Comparison of ENCODE assay signal across 9 cellular contexts in the genomic region with DNA sequence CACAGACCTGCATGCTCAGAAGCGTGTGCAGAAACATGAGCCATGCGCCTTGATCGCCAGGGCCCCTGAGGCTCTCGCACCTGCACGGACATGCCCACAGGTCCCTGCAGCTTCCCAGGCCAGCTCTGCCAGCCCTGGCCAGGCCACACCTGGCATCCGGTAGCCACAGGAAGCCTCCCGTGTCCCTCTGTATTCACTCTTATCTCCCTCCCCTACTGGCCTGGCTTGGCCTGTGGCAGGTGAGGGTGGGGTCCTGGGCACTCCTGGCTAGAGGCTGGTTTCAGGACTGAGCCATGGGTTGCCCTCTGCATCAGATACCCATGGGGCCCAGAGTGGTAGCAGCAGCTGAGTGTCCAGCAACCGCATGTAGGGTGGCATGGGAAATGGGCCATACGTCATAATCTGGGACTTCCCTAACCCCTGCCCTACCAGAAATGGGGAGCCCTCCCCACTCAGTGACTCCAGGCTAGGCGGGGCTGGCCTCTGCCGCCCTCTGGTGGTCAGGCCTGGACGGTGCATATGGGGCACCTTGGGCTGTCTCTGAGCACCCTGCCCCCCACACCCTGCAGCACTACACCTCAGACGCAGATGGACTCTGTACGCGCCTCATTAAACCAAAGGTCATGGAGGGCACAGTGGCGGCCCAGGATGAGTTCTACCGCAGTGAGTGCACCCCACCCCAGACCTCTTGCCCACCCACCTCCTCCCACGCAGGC. TPM values are rescaled to one million over a fixed set of nuclear protein-coding genes. Genes with fewer than 3 reads are reported as not detected.
DNase-seq lines count a peak whose midpoint lies in the region; ATAC-seq and TF ChIP-seq lines count a peak whose summit lies in the region.
"Had no signal": no experiment of that assay in that cellular context is flagged by ENCODE, and none has a peak within 500 bp of the region (broad histone marks: within the 10 kb centered on the region; RNA-seq: fewer than 3 reads in every experiment).

No MANE protein-coding gene starts in this region.

- H3K9me3 ChIP-seq in heart left ventricle = no peaks in the 10 kb centered on the region

- peak; percentile 61 for DNase-seq in COLO829 (ENCODE audit: low spot score)
- peak; percentile 95 for DNase-seq in GM20000 (ENCODE audit: low spot score)
- DNase-seq in KG1 (lab: John Stamatoyannopoulos, UW) = peak; percentile 62
- peak; percentile 72 to 89 (median 84) for DNase-seq in T-cell
- DNase-seq in activated naive CD8-positive, alpha-beta T cell treated with anti-CD3 and anti-CD28 coated beads, Interleukin-2, amount 50 U/mL, for 24 hours = peak; percentile 89
- DNase-seq in heart left ventricle = peak; percentile 73 to 90 (median 79)
- peak; percentile 83 for DNase-seq in sciatic nerve (ENCODE audit: low spot score)
- DNase-seq in dedifferentiated amniotic fluid mesenchymal stem cell (ENCODE audit: extremely low spot score) = no peak

- H3K27me3 Mint-ChIP-seq in T-cell = no peaks in the 10 kb centered on the region
- H3K27me3 Mint-ChIP-seq in activated naive CD8-positive, alpha-beta T cell treated with anti-CD3 and anti-CD28 coated beads, Interleukin-2, amount 50 U/mL, for 24 hours = no peaks in the 10 kb centered on the region

- intact Hi-C loops in heart left ventricle (cut with DNase I) (loop anchor here in 7 of 10 donors (1.0 to 5.0 kb wide), 7 partner anchors 18 to 37 kb away; partner anchors contain the start of gene CSK (in 1 of the 7)), sciatic nerve (cut with DNase I) (loop anchor here (2.0 kb wide), 1 partner anchor 29 kb away; no protein-coding TSS in a partner anchor)

- peak overlapping the region in 1 of 3 donors; percentile 53 for H3K4me3 Mint-ChIP-seq in T-cell
- no peak overlapping the region for H3K4me3 Mint-ChIP-seq in activated naive CD8-positive, alpha-beta T cell treated with anti-CD3 and anti-CD28 coated beads, Interleukin-2, amount 50 U/mL, for 24 hours

- H3K27ac ChIP-seq in heart left ventricle = peak overlapping the region in 5 of 12 donors; percentile 35 to 71 (median 60)

- WGBS in heart left ventricle, 4 donors = 31 to 47% (median 40%) methylated on average over 12 to 18 of the region's 18 CpGs

- TF ChIP-seq POLR2A in heart left ventricle (IDR thresholded peaks at IDR 0.05) = no peak

- peaks cover 48 to 57% (median 50%) of the 10 kb centered on the region in 3 donors for H3K4me1 Mint-ChIP-seq in T-cell
- H3K4me1 Mint-ChIP-seq in activated naive CD8-positive, alpha-beta T cell treated with anti-CD3 and anti-CD28 coated beads, Interleukin-2, amount 50 U/mL, for 24 hours = peaks cover 54% of the 10 kb centered on the region

- H3K4me1 ChIP-seq in heart left ventricle = peaks cover 0 to 50% (median 19%) of the 10 kb centered on the region in 12 donors

- H3K27ac Mint-ChIP-seq in T-cell = peak overlapping the region; percentile 86 to 89
- H3K27ac Mint-ChIP-seq in activated naive CD8-positive, alpha-beta T cell treated with anti-CD3 and anti-CD28 coated beads, Interleukin-2, amount 50 U/mL, for 24 hours = peak overlapping the region; percentile 84

- peaks cover 0 to 71% (median 48%) of the 10 kb centered on the region in 9 donors for H3K36me3 ChIP-seq in heart left ventricle

- peak overlapping the region in 1 of 12 donors; percentile 2 for H3K4me3 ChIP-seq in heart left ventricle

- CTCF ChIA-PET in T-cell (lab: Charles Lee) = interaction anchor here (0.5 to 3.9 kb wide), 12 partner anchors 10 to 1092 kb away, joined by 3 to 41 read pairs (median 4); no protein-coding TSS in a partner anchor

- TF ChIP-seq CTCF in GM20000 (IDR thresholded peaks at IDR 0.05; ENCODE audit: extremely low read depth, missing control alignments) = peak; percentile 99
- TF ChIP-seq CTCF in heart left ventricle (IDR thresholded peaks at IDR 0.05) = peak; percentile 94 to 98 (median 97)

- no peaks in the 10 kb centered on the region for H3K27me3 ChIP-seq in heart left ventricle

- POLR2A ChIA-PET in T-cell (lab: Charles Lee) = interaction anchor here (0.6 to 1.1 kb wide), 2 partner anchors 29 to 225 kb away, joined by 3 to 7 read pairs; no protein-coding TSS in a partner anchor

- ATAC-seq in T-cell (replicated peaks in 1 of 4) (peak; percentile 85 to 91 (median 86)), heart left ventricle (peak; percentile 79 to 91 (median 85)), sciatic nerve (peak; percentile 91)
- ATAC-seq in activated naive CD8-positive, alpha-beta T cell treated with anti-CD3 and anti-CD28 coated beads, Interleukin-2, amount 50 U/mL, for 24 hours = peak; percentile 85

- peaks cover 29% of the 10 kb centered on the region for H3K36me3 Mint-ChIP-seq in T-cell
- peaks cover 59% of the 10 kb centered on the region for H3K36me3 Mint-ChIP-seq in activated naive CD8-positive, alpha-beta T cell treated with anti-CD3 and anti-CD28 coated beads, Interleukin-2, amount 50 U/mL, for 24 hours (ENCODE audit: low read depth)

- H3K9me3 Mint-ChIP-seq in T-cell = no peaks in the 10 kb centered on the region
- no peaks in the 10 kb centered on the region for H3K9me3 Mint-ChIP-seq in activated naive CD8-positive, alpha-beta T cell treated with anti-CD3 and anti-CD28 coated beads, Interleukin-2, amount 50 U/mL, for 24 hours

RNA-seq across cellular contexts. Expression of gene LMAN1L, which starts 12.6 kb away (rescaled TPM):
- total RNA-seq in T-cell = 1 to 10 TPM in 1 of 5 donors, under 1 TPM in 4; 0.42 to 1.6 (median 0.44) TPM
- 10 to 100 TPM in 2 of 9 donors, 1 to 10 TPM in 5, under 1 TPM in 2; 0.19 to 16.3 (median 7.8) TPM for total RNA-seq in heart left ventricle
- 1 to 10 TPM in 1 of 2 donors, not detected in 1; 5.8 TPM for polyA plus RNA-seq in heart left ventricle
- not detected for total RNA-seq in sciatic nerve

RNA-seq across cellular contexts. Expression of gene CSK, which starts 18.1 kb away (rescaled TPM):
- total RNA-seq in T-cell (100 to 1,000 TPM; 198 to 296 (median 271) TPM), heart left ventricle (10 to 100 TPM; 19.1 to 66.7 (median 28.4) TPM), sciatic nerve (43.7 TPM)
- polyA plus RNA-seq in heart left ventricle = 10 to 100 TPM; 23.9 to 24.7 TPM

RNA-seq across cellular contexts. Expression of gene CPLX3, which starts 26.4 kb away (rescaled TPM):
- total RNA-seq in T-cell (under 1 TPM in 3 of 5 donors, not detected in 2; 0.16 to 0.50 (median 0.26) TPM), heart left ventricle (1 to 10 TPM in 5 of 9 donors, under 1 TPM in 1, not detected in 3; 0.14 to 3.3 (median 2.0) TPM), sciatic nerve (not detected)
- 1 to 10 TPM in 1 of 2 donors, under 1 TPM in 1; 0.06 to 1.5 TPM for polyA plus RNA-seq in heart left ventricle
- total RNA-seq: activated CD8-positive, alpha-beta memory T cell treated with anti-CD3 and anti-CD28 coated beads for 36 hours had no signal

RNA-seq across cellular contexts. Expression of gene ULK3, which starts 43.0 kb away (rescaled TPM):
- 100 to 1,000 TPM in 3 of 5 donors, 10 to 100 TPM in 2; 53.4 to 112 (median 101) TPM for total RNA-seq in T-cell
- 10 to 100 TPM; 22.6 to 39.3 (median 29.5) TPM for total RNA-seq in heart left ventricle
- 10 to 100 TPM; 28.0 to 29.3 TPM for polyA plus RNA-seq in heart left ventricle
- total RNA-seq in sciatic nerve = 26.5 TPM

RNA-seq across cellular contexts. Expression of gene CYP1A2, which starts 51.4 kb away (rescaled TPM):
- total RNA-seq in T-cell (not detected), heart left ventricle (not detected), sciatic nerve (not detected)
- not detected for polyA plus RNA-seq in heart left ventricle
- total RNA-seq: activated CD8-positive, alpha-beta memory T cell treated with anti-CD3 and anti-CD28 coated beads for 36 hours had no signal
